In the genomic region with DNA sequence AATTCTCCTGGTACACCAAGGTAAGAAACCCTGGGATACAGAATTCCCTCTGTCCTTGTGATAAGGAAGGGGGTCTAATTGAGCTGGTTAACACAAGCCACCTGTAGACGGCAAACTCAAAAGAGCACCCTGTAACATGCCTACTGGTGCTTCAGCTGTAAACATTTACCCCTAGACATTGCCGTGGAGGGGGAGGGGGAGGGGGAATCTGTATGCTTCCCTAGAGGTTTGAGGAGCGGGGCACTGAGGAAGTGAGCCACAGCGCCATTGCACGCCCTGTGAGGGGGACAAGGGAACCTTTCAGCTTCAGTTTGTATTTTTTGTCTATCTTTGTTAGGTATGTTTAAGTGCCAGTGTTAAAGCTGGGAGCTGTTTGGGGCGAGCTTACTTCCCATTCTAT, we compare ENCODE assay signal across 25 cellular contexts.
"Had no signal": no experiment of that assay in that cellular context is flagged by ENCODE, and none has a peak within 500 bp of the region (broad histone marks: within the 10 kb centered on the region; RNA-seq: fewer than 3 reads in every experiment).

No MANE protein-coding gene starts in this region.

- H3K4me1 ChIP-seq: adrenal gland, breast epithelium, Peyer's patch, SJSA1 had no signal

- H3K36me3 Mint-ChIP-seq: activated naive CD8-positive, alpha-beta T cell treated with anti-CD3 and anti-CD28 coated beads, Interleukin-2, amount 10 ng/mL, durations not matched to agents 7 days and 5 days had no signal

- H3K27me3 ChIP-seq: adrenal gland, breast epithelium, MG63, Peyer's patch, SJSA1 had no signal

- H3K9me3 ChIP-seq: adrenal gland, breast epithelium, MG63, Peyer's patch, SJSA1 had no signal

- H3K4me1 Mint-ChIP-seq: activated naive CD8-positive, alpha-beta T cell treated with anti-CD3 and anti-CD28 coated beads, Interleukin-2, amount 10 ng/mL, durations not matched to agents 7 days and 5 days had no signal

- ATAC-seq: activated CD8-positive, alpha-beta T cell treated with anti-CD3 and anti-CD28 coated beads, Interleukin-2, amount 10 ng/mL, durations not matched to agents 7 days and 5 days; SK-N-SH treated with all-trans-retinoic acid at 6 μM for 48 hours had no signal

- H3K9me3 Mint-ChIP-seq: activated naive CD8-positive, alpha-beta T cell treated with anti-CD3 and anti-CD28 coated beads, Interleukin-2, amount 10 ng/mL, durations not matched to agents 7 days and 5 days had no signal

- DNase-seq: activated CD4-positive, alpha-beta T cell treated with anti-CD3 and anti-CD28 coated beads for 48 hours; activated CD4-positive, alpha-beta T cell treated with anti-CD3 and anti-CD28 coated beads, Interleukin-2, amount 50 U/mL, for 4 hours; activated CD4-positive, CD25-positive, alpha-beta regulatory T cell treated with anti-CD3 and anti-CD28 coated beads, Interleukin-2, amount 50 U/mL, for 72 hours; activated CD8-positive, alpha-beta memory T cell treated with anti-CD3 and anti-CD28 coated beads, Interleukin-2, amount 50 U/mL, for 48 hours; activated CD8-positive, alpha-beta T cell treated with anti-CD3 and anti-CD28 coated beads, Interleukin-2, amount 10 ng/mL, durations not matched to agents 7 days and 5 days; activated naive CD4-positive, alpha-beta T cell treated with anti-CD3 and anti-CD28 coated beads, Interleukin-2, amount 50 U/mL, for 16 hours; activated naive CD8-positive, alpha-beta T cell treated with anti-CD3 and anti-CD28 coated beads, Interleukin-2, amount 10 ng/mL, durations not matched to agents 7 days and 5 days; activated T-cell treated with anti-CD3 and anti-CD28 coated beads, Interleukin-2, amount 50 U/mL, for 1 hour; adrenal gland; caudate nucleus; MG63; MV-4-11; NCI-H1105 treated with DMSO at 0.1 percent for 48 hours; NCI-H1436 treated with DMSO at 0.1 percent for 48 hours; NCI-H187; NCI-H2081; NCI-H446; NCI-H524; Peyer's patch; SHP77 had no signal

- H3K27ac ChIP-seq: adrenal gland, breast epithelium, Peyer's patch, RWPE1, SJSA1 had no signal

- H3K27me3 Mint-ChIP-seq: activated naive CD8-positive, alpha-beta T cell treated with anti-CD3 and anti-CD28 coated beads, Interleukin-2, amount 10 ng/mL, durations not matched to agents 7 days and 5 days had no signal

- H3K4me3 ChIP-seq: adrenal gland, breast epithelium, MG63, Peyer's patch, SJSA1 had no signal

- H3K4me3 Mint-ChIP-seq: activated CD8-positive, alpha-beta T cell treated with anti-CD3 and anti-CD28 coated beads, Interleukin-2, amount 10 ng/mL, durations not matched to agents 7 days and 5 days; activated naive CD8-positive, alpha-beta T cell treated with anti-CD3 and anti-CD28 coated beads, Interleukin-2, amount 10 ng/mL, durations not matched to agents 7 days and 5 days; T-helper 1 cell treated with Interleukin-12 subunit alpha and Interleukin-12 subunit beta and Interleukin-4 antibody, amounts not matched to agents 30 μg/mL and 1 μg/mL, for 36 hours had no signal

- H3K27ac Mint-ChIP-seq: activated CD8-positive, alpha-beta T cell treated with anti-CD3 and anti-CD28 coated beads, Interleukin-2, amount 10 ng/mL, durations not matched to agents 7 days and 5 days; activated naive CD8-positive, alpha-beta T cell treated with anti-CD3 and anti-CD28 coated beads, Interleukin-2, amount 10 ng/mL, durations not matched to agents 7 days and 5 days; T-helper 1 cell treated with Interleukin-12 subunit alpha and Interleukin-12 subunit beta and Interleukin-4 antibody, amounts not matched to agents 30 μg/mL and 1 μg/mL, for 36 hours had no signal

- H3K36me3 ChIP-seq: adrenal gland, breast epithelium, MG63, Peyer's patch, SJSA1 had no signal
